Comparison of ENCODE assay signal across 21 cellular contexts in the genomic region with DNA sequence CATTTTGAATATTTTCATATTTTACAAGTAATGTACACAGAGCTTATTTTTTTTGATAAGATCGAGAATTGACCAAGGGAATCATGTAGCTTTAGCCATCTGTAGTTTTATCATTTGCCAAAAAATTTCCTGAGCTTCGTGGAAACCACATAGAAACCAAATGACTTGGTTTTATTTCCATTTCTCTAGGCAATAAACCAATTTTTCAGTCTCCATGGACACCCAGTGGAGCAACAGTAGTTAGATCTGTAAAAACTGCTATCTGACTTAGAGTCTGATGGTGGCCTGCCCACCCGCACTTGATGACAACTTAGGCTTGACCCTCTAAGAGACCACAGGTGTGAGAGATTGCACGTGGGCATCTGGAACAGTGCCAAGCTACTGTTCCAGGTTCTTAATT.
"Had no signal": no experiment of that assay in that cellular context is flagged by ENCODE, and none has a peak within 500 bp of the region (broad histone marks: within the 10 kb centered on the region; RNA-seq: fewer than 3 reads in every experiment).

No MANE protein-coding gene starts in this region.

- H3K4me3 ChIP-seq: coronary artery, gastrocnemius medialis, psoas muscle, right lobe of liver, testis, tibial nerve had no signal

- DNase-seq: effector CD4-positive, alpha-beta T cell; endodermal cell; erythroblast; gastrocnemius medialis; glutamatergic neuron; islet precursor cell; mammary epithelial cell; naive thymus-derived CD4-positive, alpha-beta T cell; nephron progenitor cell; psoas muscle; retina; right lobe of liver; stimulated activated CD4-positive, alpha-beta T cell treated with anti-CD3 and anti-CD28 coated beads, Interleukin-4, amount 100 ng/mL, for 1 hour; stimulated activated CD8-positive, alpha-beta memory T cell treated with anti-CD3 and anti-CD28 coated beads, Interleukin-4, amount 100 ng/mL, for 48 hours; stimulated activated naive CD8-positive, alpha-beta T cell treated with anti-CD3 and anti-CD28 coated beads, Interleukin-15, Interleukin-2, amounts not matched to agents 100 U/mL and 50 U/mL, for 24 hours; testis had no signal

- ATAC-seq: gastrocnemius medialis; left lobe of liver; naive thymus-derived CD4-positive, alpha-beta T cell; psoas muscle; right lobe of liver; stimulated activated effector memory CD8-positive, alpha-beta T cell treated with anti-CD3 and anti-CD28 coated beads, Interleukin-12 subunit alpha, Interleukin-12 subunit beta, amount 100 ng/mL, for 72 hours; stimulated activated naive CD8-positive, alpha-beta T cell treated with anti-CD3 and anti-CD28 coated beads, Interleukin-15, Interleukin-2, amounts not matched to agents 100 U/mL and 50 U/mL, for 24 hours had no signal

- H3K27me3 ChIP-seq: gastrocnemius medialis, right lobe of liver, testis, tibial nerve had no signal

- H3K4me1 ChIP-seq: gastrocnemius medialis, parathyroid adenoma, psoas muscle, right lobe of liver, testis, tibial nerve had no signal

- H3K36me3 ChIP-seq: gastrocnemius medialis, right lobe of liver, tibial nerve had no signal

- H3K9me3 ChIP-seq: gastrocnemius medialis, psoas muscle, right lobe of liver, testis, tibial nerve had no signal

- H3K27ac ChIP-seq: coronary artery, gastrocnemius medialis, parathyroid adenoma, psoas muscle, right lobe of liver, testis, tibial nerve had no signal
